ENCODE assay signal across 16 cellular contexts in genomic region chrX:112645774-112646173, GRCh38. TPM values are rescaled to one million over a fixed set of nuclear protein-coding genes. Genes with fewer than 3 reads are reported as not detected.
DNase-seq lines count a peak whose midpoint lies in the region; ATAC-seq, FAIRE-seq and TF ChIP-seq lines count a peak whose summit lies in the region.
"Had no signal": no experiment of that assay in that cellular context is flagged by ENCODE, and none has a peak within 500 bp of the region (broad histone marks: within the 10 kb centered on the region; RNA-seq: fewer than 3 reads in every experiment).

No MANE protein-coding gene starts in this region.

- H3K36me3 Mint-ChIP-seq in activated CD4-positive, alpha-beta T cell treated with anti-CD3 and anti-CD28 coated beads for 36 hours (ENCODE audit: low read depth), result peaks cover 4% of the 10 kb centered on the region
- H3K36me3 Mint-ChIP-seq in activated CD4-positive, alpha-beta T cell treated with anti-CD3 and anti-CD28 coated beads, Interleukin-2, amount 10 ng/mL, durations not matched to agents 7 days and 5 days (ENCODE audit: low read depth), result no peaks in the 10 kb centered on the region
- H3K36me3 Mint-ChIP-seq in nephron progenitor cell (ENCODE audit: low read depth), result peaks cover 23% of the 10 kb centered on the region
- H3K36me3 Mint-ChIP-seq: immature natural killer cell had no signal

- no peaks in the 10 kb centered on the region for H3K27me3 Mint-ChIP-seq in activated CD4-positive, alpha-beta T cell treated with anti-CD3 and anti-CD28 coated beads for 36 hours
- H3K27me3 Mint-ChIP-seq in activated CD4-positive, alpha-beta T cell treated with anti-CD3 and anti-CD28 coated beads, Interleukin-2, amount 10 ng/mL, durations not matched to agents 7 days and 5 days, result no peaks in the 10 kb centered on the region
- H3K27me3 Mint-ChIP-seq in nephron progenitor cell (ENCODE audit: low read depth, poor library complexity), result no peaks in the 10 kb centered on the region
- H3K27me3 Mint-ChIP-seq: central memory CD8-positive, alpha-beta T cell had no signal

- H3K27me3 ChIP-seq in left lung, result no peaks in the 10 kb centered on the region
- H3K27me3 ChIP-seq: sigmoid colon had no signal

- peak overlapping the region; percentile 83 for H3K27ac Mint-ChIP-seq in activated CD4-positive, alpha-beta T cell treated with anti-CD3 and anti-CD28 coated beads for 36 hours
- H3K27ac Mint-ChIP-seq in activated CD4-positive, alpha-beta T cell treated with anti-CD3 and anti-CD28 coated beads, Interleukin-2, amount 10 ng/mL, durations not matched to agents 7 days and 5 days, result no peak overlapping the region
- peak overlapping the region; percentile 88 for H3K27ac Mint-ChIP-seq in nephron progenitor cell
- H3K27ac Mint-ChIP-seq: HFFc6, immature natural killer cell had no signal

- POLR2A ChIA-PET in activated CD4-positive, alpha-beta T cell treated with anti-CD3 and anti-CD28 coated beads for 36 hours (lab: Charles Lee), result no interaction called here
- POLR2A ChIA-PET in activated CD4-positive, alpha-beta T cell treated with anti-CD3 and anti-CD28 coated beads, Interleukin-2, amount 10 ng/mL, durations not matched to agents 7 days and 5 days (lab: Charles Lee), result no interaction called here

- CTCF ChIA-PET in activated CD4-positive, alpha-beta T cell treated with anti-CD3 and anti-CD28 coated beads for 36 hours (lab: Charles Lee), result no interaction called here
- CTCF ChIA-PET in activated CD4-positive, alpha-beta T cell treated with anti-CD3 and anti-CD28 coated beads, Interleukin-2, amount 10 ng/mL, durations not matched to agents 7 days and 5 days (lab: Charles Lee), result no interaction called here

- no peak for DNase-seq in activated CD4-positive, alpha-beta T cell treated with anti-CD3 and anti-CD28 coated beads for 36 hours
- DNase-seq in activated CD4-positive, alpha-beta T cell treated with anti-CD3 and anti-CD28 coated beads, Interleukin-2, amount 10 ng/mL, durations not matched to agents 7 days and 5 days, result no peak
- DNase-seq in nephron progenitor cell (no peak), left lung (no peak), amygdala (lab: John Stamatoyannopoulos, UW) (no peak), GM12891 (ENCODE audit: insufficient read length, low spot score) (no peak)
- DNase-seq: HFFc6, immature natural killer cell, NCI-H2171, sigmoid colon, T1000 had no signal

- H3K4me1 Mint-ChIP-seq in activated CD4-positive, alpha-beta T cell treated with anti-CD3 and anti-CD28 coated beads for 36 hours, result peaks cover 27% of the 10 kb centered on the region
- peaks cover 11% of the 10 kb centered on the region for H3K4me1 Mint-ChIP-seq in activated CD4-positive, alpha-beta T cell treated with anti-CD3 and anti-CD28 coated beads, Interleukin-2, amount 10 ng/mL, durations not matched to agents 7 days and 5 days
- peaks cover 34% of the 10 kb centered on the region for H3K4me1 Mint-ChIP-seq in nephron progenitor cell
- H3K4me1 Mint-ChIP-seq: central memory CD8-positive, alpha-beta T cell; immature natural killer cell had no signal

- no peak for TF ChIP-seq POLR2A in GM12891 (IDR thresholded peaks at IDR 0.05; ENCODE audit: low read depth, low read length)

- no peak overlapping the region for H3K27ac ChIP-seq in left lung
- H3K27ac ChIP-seq: 22Rv1, sigmoid colon had no signal

- no peaks in the 10 kb centered on the region for H3K4me1 ChIP-seq in left lung
- H3K4me1 ChIP-seq: sigmoid colon had no signal

- no peak for FAIRE-seq in GM12891 (lab: Jason Lieb, UNC)

- no peak overlapping the region for H3K4me3 ChIP-seq in left lung
- H3K4me3 ChIP-seq: sigmoid colon had no signal

- no peak overlapping the region for H3K4me3 Mint-ChIP-seq in activated CD4-positive, alpha-beta T cell treated with anti-CD3 and anti-CD28 coated beads for 36 hours
- H3K4me3 Mint-ChIP-seq in activated CD4-positive, alpha-beta T cell treated with anti-CD3 and anti-CD28 coated beads, Interleukin-2, amount 10 ng/mL, durations not matched to agents 7 days and 5 days, result no peak overlapping the region
- no peak overlapping the region for H3K4me3 Mint-ChIP-seq in nephron progenitor cell
- H3K4me3 Mint-ChIP-seq: central memory CD8-positive, alpha-beta T cell; HFFc6; immature natural killer cell had no signal

- ATAC-seq in activated CD4-positive, alpha-beta T cell treated with anti-CD3 and anti-CD28 coated beads for 36 hours, result peak; percentile 34
- ATAC-seq in GM21515 (IDR thresholded peaks at IDR 0.05; ENCODE audit: unreplicated experiment), result peak; percentile 52
- ATAC-seq in HG03060 (IDR thresholded peaks at IDR 0.05; ENCODE audit: low read depth, unreplicated experiment), result peak; percentile 28
- ATAC-seq in left lung, result no peak
- ATAC-seq: Panc1 had no signal

- intact Hi-C loops in activated CD4-positive, alpha-beta T cell treated with anti-CD3 and anti-CD28 coated beads for 36 hours (cut with DNase I, micrococcal nuclease), result loop anchor here (1.0 kb wide), 2 partner anchors 34 to 35 kb away; partner anchors contain the start of gene LHFPL1 (in 1 of the 2)
- intact Hi-C loops in left lung (cut with DNase I), result no loop called here

- TF ChIP-seq CTCF in nephron progenitor cell (IDR thresholded peaks at IDR 0.05) (no peak), left lung (IDR thresholded peaks at IDR 0.05) (no peak)

- no peaks in the 10 kb centered on the region for H3K9me3 ChIP-seq in left lung
- H3K9me3 ChIP-seq: sigmoid colon had no signal

- no peaks in the 10 kb centered on the region for H3K36me3 ChIP-seq in left lung
- H3K36me3 ChIP-seq: sigmoid colon had no signal

- peaks cover 8% of the 10 kb centered on the region for H3K9me3 Mint-ChIP-seq in activated CD4-positive, alpha-beta T cell treated with anti-CD3 and anti-CD28 coated beads for 36 hours (ENCODE audit: low read depth)
- H3K9me3 Mint-ChIP-seq in activated CD4-positive, alpha-beta T cell treated with anti-CD3 and anti-CD28 coated beads, Interleukin-2, amount 10 ng/mL, durations not matched to agents 7 days and 5 days, result peaks cover 8% of the 10 kb centered on the region
- H3K9me3 Mint-ChIP-seq in nephron progenitor cell, result peaks cover 15% of the 10 kb centered on the region
- H3K9me3 Mint-ChIP-seq: central memory CD8-positive, alpha-beta T cell had no signal

TF ChIP-seq in GM12891, 5 proteins besides CTCF, POLR2A, EP300 and RAD21:
- TF ChIP-seq TAF1 (IDR thresholded peaks at IDR 0.05; ENCODE audit: low read depth, low read length) (no peak), PAX5 (IDR thresholded peaks at IDR 0.05; ENCODE audit: insufficient read depth, low read length, severe bottlenecking) (no peak)

RNA-seq across cellular contexts. Expression of gene LHFPL1, which starts 34.0 kb away (rescaled TPM):
- under 1 TPM; 0.14 to 0.23 TPM for total RNA-seq in activated CD4-positive, alpha-beta T cell treated with anti-CD3 and anti-CD28 coated beads for 36 hours
- total RNA-seq in activated CD4-positive, alpha-beta T cell treated with anti-CD3 and anti-CD28 coated beads, Interleukin-2, amount 10 ng/mL, durations not matched to agents 7 days and 5 days, result under 1 TPM; 0.23 to 0.30 TPM
- under 1 TPM; 0.18 to 0.29 TPM for total RNA-seq in left lung
- 0.10 TPM for polyA plus RNA-seq in GM12891 (2012; ENCODE audit: low read depth, missing spikeins)
- total RNA-seq: HFFc6 had no signal

Comparison
In these comparisons a context has a peak if more than half of its experiments do, and no peak if none do; other contexts are left out.
1. intact Hi-C loops: an anchor here in activated CD4-positive, alpha-beta T cell treated with anti-CD3 and anti-CD28 coated beads for 36 hours (1.0 kb wide); none called in left lung.